ENCODE assay signal across 8 cellular contexts in the genomic region with DNA sequence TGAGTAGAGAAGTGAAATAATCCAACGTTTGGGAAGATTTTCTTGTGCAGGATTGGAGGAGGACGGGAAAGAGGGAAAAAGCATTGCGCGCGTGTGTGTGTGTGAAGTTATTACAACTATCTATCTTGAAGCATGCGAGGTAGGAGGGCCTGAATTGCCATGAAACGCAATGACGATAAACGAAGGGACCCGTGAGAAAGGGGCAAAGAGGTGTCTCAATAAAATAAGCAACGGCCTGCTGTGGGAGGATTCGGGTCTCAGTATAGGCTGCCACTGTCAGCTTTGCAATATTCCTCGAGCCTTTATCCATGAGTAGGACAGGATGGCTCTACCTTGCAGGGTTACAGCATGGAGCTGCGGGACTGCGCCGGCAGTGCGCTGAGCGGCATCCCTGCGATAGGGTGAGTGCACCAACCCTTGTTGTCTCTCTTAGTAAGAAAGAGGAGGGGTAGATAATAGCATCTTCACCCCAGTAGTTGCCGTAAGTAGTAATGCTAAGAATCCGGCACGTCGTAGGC. TPM values are rescaled to one million over a fixed set of nuclear protein-coding genes. Genes with fewer than 3 reads are reported as not detected.
DNase-seq lines count a peak whose midpoint lies in the region; ATAC-seq and TF ChIP-seq lines count a peak whose summit lies in the region.

No MANE protein-coding gene starts in this region.

- H2AFZ ChIP-seq in OCI-LY7 (ENCODE audit: low read length) (peak overlapping the region; percentile 82), neural cell (ENCODE audit: low read depth, low read length) (peak overlapping the region; percentile 29)

- H4K20me1 ChIP-seq in OCI-LY7 (ENCODE audit: insufficient read depth, low read length) (peaks cover 17% of the 10 kb centered on the region), neural cell (ENCODE audit: insufficient read depth) (no peaks in the 10 kb centered on the region)

- no peaks in the 10 kb centered on the region for H3F3A ChIP-seq in neural cell (ENCODE audit: insufficient read depth, low read length, poor library complexity, severe bottlenecking)

- POLR2A ChIA-PET in OCI-LY7 (lab: Charles Lee) = interaction anchor here (0.6 to 1.7 kb wide), 11 partner anchors 8 to 1155 kb away, joined by 3 to 8 read pairs (median 3); a partner anchor contains a TSS

- peaks cover 20% of the 10 kb centered on the region for H3K4me1 ChIP-seq in OCI-LY7 (ENCODE audit: insufficient read depth, low read length, poor library complexity, severe bottlenecking)
- H3K4me1 ChIP-seq in endocrine pancreas (ENCODE audit: control insufficient read depth, insufficient read depth, low read length) = no peaks in the 10 kb centered on the region

- TF ChIP-seq CTCF in OCI-LY7 (conservative IDR thresholded peaks at IDR 0.05; ENCODE audit: low read length) (no peak), neural cell (IDR thresholded peaks at IDR 0.05; ENCODE audit: poor library complexity, severe bottlenecking) (no peak)

- DNase-seq in OCI-LY7 (ENCODE audit: low spot score) (no peak), DMS114 treated with DMSO at 0.1 percent for 48 hours (lab: John Stamatoyannopoulos, UW; ENCODE audit: unreplicated experiment) (no peak), NCI-H1417 treated with DMSO at 0.1 percent for 48 hours (lab: John Stamatoyannopoulos, UW) (no peak)

- H3K4me2 ChIP-seq in OCI-LY7 (ENCODE audit: low read length) (peak overlapping the region; percentile 75), neural cell (ENCODE audit: low read length) (peak overlapping the region; percentile 81)

- TSS peak; percentile 82 for BruUV-seq in OCI-LY7 (replicated peaks; lab: Mats Ljungman, UMichigan)

- no peaks in the 10 kb centered on the region for H3K27me3 ChIP-seq in endocrine pancreas (ENCODE audit: control insufficient read depth, insufficient read depth, low read length)
- H3K27me3 ChIP-seq in neural cell (ENCODE audit: insufficient read depth, low read depth, low read length) = no peaks in the 10 kb centered on the region

- peak; percentile 9 for ATAC-seq in GM18858 (IDR thresholded peaks at IDR 0.05; ENCODE audit: unreplicated experiment)
- ATAC-seq in HG02610 (IDR thresholded peaks at IDR 0.05; ENCODE audit: unreplicated experiment) = peak; percentile 28
- ATAC-seq in HG03571 (IDR thresholded peaks at IDR 0.05; ENCODE audit: unreplicated experiment) = no peak

- H3K79me2 ChIP-seq in OCI-LY7 (ENCODE audit: insufficient read depth, low read depth, low read length) (peaks cover 38% of the 10 kb centered on the region), neural cell (replicated peaks; ENCODE audit: insufficient read depth, low read length) (peaks cover 11% of the 10 kb centered on the region)

- peak; percentile 24 for TF ChIP-seq RAD21 in neural cell (conservative IDR thresholded peaks at IDR 0.05)

- peak overlapping the region; percentile 60 for H3K9ac ChIP-seq in endocrine pancreas (ENCODE audit: control insufficient read depth, insufficient read depth, low read length)
- peak overlapping the region; percentile 59 for H3K9ac ChIP-seq in neural cell (ENCODE audit: low read length)

- H3K9me3 ChIP-seq in OCI-LY7 (ENCODE audit: low read length) (no peaks in the 10 kb centered on the region; the same call in 1 of the 2 replicates), endocrine pancreas (ENCODE audit: control insufficient read depth, low read length) (no peaks in the 10 kb centered on the region), neural cell (ENCODE audit: low read length) (no peaks in the 10 kb centered on the region)

- CTCF ChIA-PET in OCI-LY7 (lab: Charles Lee; ENCODE audit: unreplicated experiment) = no interaction called here

- intact Hi-C loops in OCI-LY7 (cut with micrococcal nuclease; ENCODE audit: unreplicated experiment) = loop anchor here (1.0 to 10.0 kb wide), 6 partner anchors 29 to 833 kb away; a partner anchor contains a TSS

- peak overlapping the region; percentile 15 for H3K27ac ChIP-seq in OCI-LY7 (ENCODE audit: low read depth, low read length, poor library complexity, severe bottlenecking)
- H3K27ac ChIP-seq in neural cell (ENCODE audit: low read length) = peak overlapping the region; percentile 30

- H3K36me3 ChIP-seq in OCI-LY7 (ENCODE audit: insufficient read depth, low read length) = peaks cover 19% of the 10 kb centered on the region
- no peaks in the 10 kb centered on the region for H3K36me3 ChIP-seq in endocrine pancreas (ENCODE audit: control insufficient read depth, insufficient read depth, low read length)
- H3K36me3 ChIP-seq in neural cell (ENCODE audit: insufficient read depth, low read length) = no peaks in the 10 kb centered on the region

- H3K4me3 ChIP-seq in OCI-LY7 (ENCODE audit: low read depth, low read length, poor library complexity, severe bottlenecking) = peak overlapping the region; percentile 80
- peak overlapping the region; percentile 90 for H3K4me3 ChIP-seq in endocrine pancreas (ENCODE audit: control insufficient read depth, insufficient read depth, low read length)
- peak overlapping the region; percentile 92 for H3K4me3 ChIP-seq in neural cell (ENCODE audit: low read length)

- H3K9me2 ChIP-seq in OCI-LY7 (ENCODE audit: insufficient read depth, low read length) (no peaks in the 10 kb centered on the region), neural cell (ENCODE audit: insufficient read depth, low read length) (no peaks in the 10 kb centered on the region)

- no peak for TF ChIP-seq EP300 in neural cell (conservative IDR thresholded peaks at IDR 0.05; ENCODE audit: poor library complexity, severe bottlenecking)

TF ChIP-seq in neural cell, 6 proteins besides CTCF, POLR2A, EP300 and RAD21:
- no peak for TF ChIP-seq SMC3 (conservative IDR thresholded peaks at IDR 0.05; ENCODE audit: poor library complexity)
- TF ChIP-seq, protein P1, sequence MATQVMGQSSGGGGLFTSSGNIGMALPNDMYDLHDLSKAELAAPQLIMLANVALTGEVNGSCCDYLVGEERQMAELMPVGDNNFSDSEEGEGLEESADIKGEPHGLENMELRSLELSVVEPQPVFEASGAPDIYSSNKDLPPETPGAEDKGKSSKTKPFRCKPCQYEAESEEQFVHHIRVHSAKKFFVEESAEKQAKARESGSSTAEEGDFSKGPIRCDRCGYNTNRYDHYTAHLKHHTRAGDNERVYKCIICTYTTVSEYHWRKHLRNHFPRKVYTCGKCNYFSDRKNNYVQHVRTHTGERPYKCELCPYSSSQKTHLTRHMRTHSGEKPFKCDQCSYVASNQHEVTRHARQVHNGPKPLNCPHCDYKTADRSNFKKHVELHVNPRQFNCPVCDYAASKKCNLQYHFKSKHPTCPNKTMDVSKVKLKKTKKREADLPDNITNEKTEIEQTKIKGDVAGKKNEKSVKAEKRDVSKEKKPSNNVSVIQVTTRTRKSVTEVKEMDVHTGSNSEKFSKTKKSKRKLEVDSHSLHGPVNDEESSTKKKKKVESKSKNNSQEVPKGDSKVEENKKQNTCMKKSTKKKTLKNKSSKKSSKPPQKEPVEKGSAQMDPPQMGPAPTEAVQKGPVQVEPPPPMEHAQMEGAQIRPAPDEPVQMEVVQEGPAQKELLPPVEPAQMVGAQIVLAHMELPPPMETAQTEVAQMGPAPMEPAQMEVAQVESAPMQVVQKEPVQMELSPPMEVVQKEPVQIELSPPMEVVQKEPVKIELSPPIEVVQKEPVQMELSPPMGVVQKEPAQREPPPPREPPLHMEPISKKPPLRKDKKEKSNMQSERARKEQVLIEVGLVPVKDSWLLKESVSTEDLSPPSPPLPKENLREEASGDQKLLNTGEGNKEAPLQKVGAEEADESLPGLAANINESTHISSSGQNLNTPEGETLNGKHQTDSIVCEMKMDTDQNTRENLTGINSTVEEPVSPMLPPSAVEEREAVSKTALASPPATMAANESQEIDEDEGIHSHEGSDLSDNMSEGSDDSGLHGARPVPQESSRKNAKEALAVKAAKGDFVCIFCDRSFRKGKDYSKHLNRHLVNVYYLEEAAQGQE (IDR thresholded peaks at IDR 0.05; ENCODE audit: borderline replicate concordance) = no peak
- no peak for TF ChIP-seq MXI1 (conservative IDR thresholded peaks at IDR 0.05; ENCODE audit: poor library complexity, severe bottlenecking)
- TF ChIP-seq TAF1 (IDR thresholded peaks at IDR 0.05; ENCODE audit: low read depth) = no peak
- TF ChIP-seq POLR2AphosphoS5 (IDR thresholded peaks at IDR 0.05) = peak; percentile 2

RNA-seq across cellular contexts. Expression of a gene that starts 0.6 kb away (rescaled TPM):
- total RNA-seq in OCI-LY7 (2014; rRNA removed; shearing (Covaris generic)) = 25.0 and 27.5 TPM in 2 replicates
- 26.8 and 31.3 TPM in 2 replicates for total RNA-seq in OCI-LY7 (2022)
- polyA plus RNA-seq in neural cell = 4.2 and 7.5 TPM in 2 replicates
- polyA minus RNA-seq in neural cell = 10.9 and 13.6 TPM in 2 replicates

RNA-seq across cellular contexts. Expression of a gene that starts 51.1 kb away (rescaled TPM):
- total RNA-seq in OCI-LY7 (2014; rRNA removed; shearing (Covaris generic)) = 64.4 and 108 TPM in 2 replicates
- total RNA-seq in OCI-LY7 (2022) = 43.3 and 50.1 TPM in 2 replicates
- polyA plus RNA-seq in neural cell = 65.9 and 73.7 TPM in 2 replicates
- polyA minus RNA-seq in neural cell = 37.0 and 37.5 TPM in 2 replicates
